Comparison of ENCODE assay signal across 34 cellular contexts in genomic region chr15:29422606-29423005, GRCh38.
"Had no signal": no experiment of that assay in that cellular context is flagged by ENCODE, and none has a peak within 500 bp of the region (broad histone marks: within the 10 kb centered on the region; RNA-seq: fewer than 3 reads in every experiment).

No MANE protein-coding gene starts in this region.

- H3K4me3 ChIP-seq: MG63 had no signal

- H3K9me3 ChIP-seq: MG63 had no signal

- H3K36me3 ChIP-seq: MG63 had no signal

- H3K27me3 ChIP-seq: MG63 had no signal

- DNase-seq: Karpas-422, Kasumi-1, MG63, MM.1S, MV-4-11, NCI-H1048, NCI-H1092, NCI-H1092 treated with DMSO at 0.1 percent for 48 hours, NCI-H1105, NCI-H1105 treated with DMSO at 0.1 percent for 48 hours, NCI-H1417, NCI-H1417 treated with DMSO at 0.1 percent for 48 hours, NCI-H1436, NCI-H1436 treated with DMSO at 0.1 percent for 48 hours, NCI-H146, NCI-H1694, NCI-H1694 treated with DMSO at 0.1 percent for 48 hours, NCI-H187, NCI-H187 treated with DMSO at 0.1 percent for 48 hours, NCI-H1930, NCI-H2029, NCI-H2029 treated with DMSO at 0.1 percent for 48 hours, NCI-H2081, NCI-H2081 treated with DMSO at 0.1 percent for 48 hours, NCI-H2107, NCI-H2171, NCI-H2171 treated with DMSO at 0.1 percent for 48 hours, NCI-H2227 treated with DMSO at 0.1 percent for 48 hours, NCI-H226, NCI-H345, NCI-H446, NCI-H446 treated with DMSO at 0.1 percent for 48 hours, NCI-H510A, NCI-H510A treated with DMSO at 0.1 percent for 48 hours had no signal
